In the genomic region with DNA sequence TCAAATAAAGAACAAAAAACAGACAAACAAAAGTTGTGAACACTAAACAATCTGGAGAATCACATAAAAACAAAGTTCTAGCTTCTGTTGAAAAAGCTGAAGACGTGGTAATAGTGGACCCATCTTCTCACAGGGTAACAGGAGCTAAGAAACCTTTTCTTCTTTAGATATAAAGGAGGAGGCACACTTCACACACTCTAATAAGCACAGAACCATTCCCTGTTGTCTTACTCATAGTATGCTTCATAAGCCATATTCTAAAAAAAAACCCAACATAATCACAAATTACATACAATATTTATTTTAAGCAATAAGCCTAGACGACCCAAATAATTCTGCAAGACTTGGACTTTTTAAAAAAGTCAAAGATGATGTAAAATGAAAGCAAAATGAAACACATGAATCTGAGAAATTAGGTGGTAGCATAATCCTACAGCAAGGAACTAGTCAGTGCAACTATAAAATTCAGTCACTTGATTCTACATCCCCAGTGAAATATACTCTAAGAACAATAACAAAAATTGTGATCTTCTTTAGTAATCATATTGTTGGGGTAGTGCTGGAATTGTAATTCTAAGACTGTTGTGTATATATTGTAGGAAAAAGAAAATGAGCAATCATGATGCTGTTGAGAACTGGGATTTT, we compare ENCODE assay signal across 19 cellular contexts. TPM values are rescaled to one million over a fixed set of nuclear protein-coding genes. Genes with fewer than 3 reads are reported as not detected.
DNase-seq lines count a peak whose midpoint lies in the region; ATAC-seq and TF ChIP-seq lines count a peak whose summit lies in the region.
"Had no signal": no experiment of that assay in that cellular context is flagged by ENCODE, and none has a peak within 500 bp of the region (broad histone marks: within the 10 kb centered on the region; RNA-seq: fewer than 3 reads in every experiment).

No MANE protein-coding gene starts in this region.

- no peak overlapping the region for H2AFZ ChIP-seq in Loucy (ENCODE audit: low read length)
- H2AFZ ChIP-seq: GM23248 had no signal

- 69 to 81% (median 74%) methylated on average over 2 of the region's 2 CpGs for WGBS in adrenal gland, 4 donors

- ATAC-seq in CD8-positive, alpha-beta T cell: no peak
- ATAC-seq in HG03521 (IDR thresholded peaks at IDR 0.05; ENCODE audit: unreplicated experiment): no peak
- ATAC-seq: A549 had no signal

- H3K9me2 ChIP-seq in Loucy (replicated peaks; ENCODE audit: low read depth, low read length): no peaks in the 10 kb centered on the region

- no peaks in the 10 kb centered on the region for H3K36me3 ChIP-seq in CD8-positive, alpha-beta T cell (ENCODE audit: insufficient read depth, low read length)
- H3K36me3 ChIP-seq in Loucy (ENCODE audit: insufficient read depth, low read length) (peaks cover 51% of the 10 kb centered on the region), adrenal gland (replicated peaks in 1 of 2) (no peaks in the 10 kb centered on the region)

- H3F3A ChIP-seq in Loucy (ENCODE audit: low read depth): no peaks in the 10 kb centered on the region

- H3K9me3 ChIP-seq in CD8-positive, alpha-beta T cell (ENCODE audit: low read length): no peaks in the 10 kb centered on the region
- H3K9me3 ChIP-seq in Loucy (ENCODE audit: insufficient read depth, low read depth, low read length) (peaks cover 18% of the 10 kb centered on the region; the same call in 1 of the 2 replicates), adrenal gland (replicated peaks in 1 of 3) (no peaks in the 10 kb centered on the region)

- CTCF ChIA-PET in CD8-positive, alpha-beta T cell (lab: Charles Lee): interaction anchor here (1.4 kb wide), 1 partner anchor 20 kb away, joined by 3 read pairs; no protein-coding TSS in a partner anchor

- no peak for TF ChIP-seq POLR2A in adrenal gland (IDR thresholded peaks at IDR 0.05)

- no peak overlapping the region for H3K4me3 Mint-ChIP-seq in CD8-positive, alpha-beta T cell
- no peak overlapping the region for H3K4me3 Mint-ChIP-seq in activated T-helper 2 cell treated with anti-CD3 and anti-CD28 coated beads, Interferon-gamma antibody, Interleukin-2, Interleukin-4, amounts not matched to agents 10 μg/mL and 5 μg/mL and 100 μg/mL, durations not matched to agents 14 hours and 24 hours and 36 hours (ENCODE audit: low read depth)
- no peak overlapping the region for H3K4me3 Mint-ChIP-seq in nephron progenitor cell
- H3K4me3 Mint-ChIP-seq: CD4-positive, alpha-beta T cell had no signal

- no peaks in the 10 kb centered on the region for H3K4me1 ChIP-seq in CD8-positive, alpha-beta T cell (ENCODE audit: insufficient read depth, low read length)
- H3K4me1 ChIP-seq in Loucy (ENCODE audit: insufficient read depth, low read length, poor library complexity, severe bottlenecking) (peaks cover 4% of the 10 kb centered on the region), adrenal gland (replicated peaks in 1 of 2) (no peaks in the 10 kb centered on the region)
- H3K4me1 ChIP-seq: A549 had no signal

- H3K27me3 Mint-ChIP-seq in CD8-positive, alpha-beta T cell (ENCODE audit: low read depth): no peaks in the 10 kb centered on the region
- no peaks in the 10 kb centered on the region for H3K27me3 Mint-ChIP-seq in activated T-helper 2 cell treated with anti-CD3 and anti-CD28 coated beads, Interferon-gamma antibody, Interleukin-2, Interleukin-4, amounts not matched to agents 10 μg/mL and 5 μg/mL and 100 μg/mL, durations not matched to agents 14 hours and 24 hours and 36 hours (ENCODE audit: low read depth)
- peaks cover 3% of the 10 kb centered on the region for H3K27me3 Mint-ChIP-seq in nephron progenitor cell (ENCODE audit: low read depth, poor library complexity)
- H3K27me3 Mint-ChIP-seq: CD4-positive, alpha-beta T cell had no signal

- H3K27ac Mint-ChIP-seq in CD8-positive, alpha-beta T cell: peak overlapping the region; percentile 41
- H3K27ac Mint-ChIP-seq in activated T-helper 2 cell treated with anti-CD3 and anti-CD28 coated beads, Interferon-gamma antibody, Interleukin-2, Interleukin-4, amounts not matched to agents 10 μg/mL and 5 μg/mL and 100 μg/mL, durations not matched to agents 14 hours and 24 hours and 36 hours: peak overlapping the region; percentile 63
- H3K27ac Mint-ChIP-seq in nephron progenitor cell: peak overlapping the region; percentile 68
- H3K27ac Mint-ChIP-seq: CD4-positive, alpha-beta T cell had no signal

- peaks cover 14% of the 10 kb centered on the region for H3K4me1 Mint-ChIP-seq in CD8-positive, alpha-beta T cell (ENCODE audit: low read depth)
- peaks cover 11% of the 10 kb centered on the region for H3K4me1 Mint-ChIP-seq in activated T-helper 2 cell treated with anti-CD3 and anti-CD28 coated beads, Interferon-gamma antibody, Interleukin-2, Interleukin-4, amounts not matched to agents 10 μg/mL and 5 μg/mL and 100 μg/mL, durations not matched to agents 14 hours and 24 hours and 36 hours (ENCODE audit: low read depth)
- no peaks in the 10 kb centered on the region for H3K4me1 Mint-ChIP-seq in nephron progenitor cell

- TF ChIP-seq CTCF in CD8-positive, alpha-beta T cell (IDR thresholded peaks at IDR 0.05): no peak
- TF ChIP-seq CTCF in Loucy (conservative IDR thresholded peaks at IDR 0.05; ENCODE audit: low read length): no peak
- TF ChIP-seq CTCF in nephron progenitor cell (IDR thresholded peaks at IDR 0.05): no peak
- no peak for TF ChIP-seq CTCF in adrenal gland (IDR thresholded peaks at IDR 0.05)

- no peak overlapping the region for H3K4me3 ChIP-seq in CD8-positive, alpha-beta T cell (ENCODE audit: low read depth, low read length)
- H3K4me3 ChIP-seq in Loucy (ENCODE audit: low read length, poor library complexity, severe bottlenecking): no peak overlapping the region
- no peak overlapping the region for H3K4me3 ChIP-seq in adrenal gland
- H3K4me3 ChIP-seq: A549, GM23248 had no signal

- no peak overlapping the region for H3K27ac ChIP-seq in CD8-positive, alpha-beta T cell (ENCODE audit: low read depth, low read length)
- H3K27ac ChIP-seq in adrenal gland: no peak overlapping the region
- H3K27ac ChIP-seq: A549, GM23248 had no signal

- H4K20me1 ChIP-seq in Loucy (ENCODE audit: insufficient read depth, low read length, poor library complexity, severe bottlenecking): peaks cover 54% of the 10 kb centered on the region

- no peak for DNase-seq in CD8-positive, alpha-beta T cell
- no peak for DNase-seq in activated T-helper 2 cell treated with anti-CD3 and anti-CD28 coated beads, Interferon-gamma antibody, Interleukin-2, Interleukin-4, amounts not matched to agents 10 μg/mL and 5 μg/mL and 100 μg/mL, durations not matched to agents 14 hours and 24 hours and 36 hours (ENCODE audit: low spot score)
- DNase-seq in nephron progenitor cell (no peak), adrenal gland (no peak), NCI-H82 (lab: John Stamatoyannopoulos, UW) (no peak)
- DNase-seq: CD4-positive, alpha-beta T cell; DMS153; GDM1; GM23248; HCEC 1CT; KBM-7; NCI-H1417 treated with DMSO at 0.1 percent for 48 hours; NCI-H187 treated with DMSO at 0.1 percent for 48 hours; NCI-H446 treated with DMSO at 0.1 percent for 48 hours; NCI-H69; Right ventricle myocardium superior had no signal

- no peak overlapping the region for H3K9ac ChIP-seq in Loucy (ENCODE audit: low read depth, low read length, poor library complexity, severe bottlenecking)
- H3K9ac ChIP-seq: GM23248 had no signal

- H3K9me3 Mint-ChIP-seq in CD8-positive, alpha-beta T cell: peaks cover 7% of the 10 kb centered on the region
- H3K9me3 Mint-ChIP-seq in activated T-helper 2 cell treated with anti-CD3 and anti-CD28 coated beads, Interferon-gamma antibody, Interleukin-2, Interleukin-4, amounts not matched to agents 10 μg/mL and 5 μg/mL and 100 μg/mL, durations not matched to agents 14 hours and 24 hours and 36 hours: peaks cover 24% of the 10 kb centered on the region
- peaks cover 27% of the 10 kb centered on the region for H3K9me3 Mint-ChIP-seq in nephron progenitor cell

- intact Hi-C loops in CD8-positive, alpha-beta T cell (cut with DNase I, micrococcal nuclease): no loop called here
- intact Hi-C loops in activated T-helper 2 cell treated with anti-CD3 and anti-CD28 coated beads, Interferon-gamma antibody, Interleukin-2, Interleukin-4, amounts not matched to agents 10 μg/mL and 5 μg/mL and 100 μg/mL, durations not matched to agents 14 hours and 24 hours and 36 hours (cut with micrococcal nuclease): no loop called here
- intact Hi-C loops in adrenal gland (cut with DNase I): no loop called here

- peaks cover 61% of the 10 kb centered on the region for H3K36me3 Mint-ChIP-seq in CD8-positive, alpha-beta T cell
- H3K36me3 Mint-ChIP-seq in activated T-helper 2 cell treated with anti-CD3 and anti-CD28 coated beads, Interferon-gamma antibody, Interleukin-2, Interleukin-4, amounts not matched to agents 10 μg/mL and 5 μg/mL and 100 μg/mL, durations not matched to agents 14 hours and 24 hours and 36 hours (ENCODE audit: low read depth): peaks cover 76% of the 10 kb centered on the region
- H3K36me3 Mint-ChIP-seq in nephron progenitor cell (ENCODE audit: low read depth): peaks cover 79% of the 10 kb centered on the region

- POLR2A ChIA-PET in CD8-positive, alpha-beta T cell (lab: Charles Lee): no interaction called here

- peaks cover 90% of the 10 kb centered on the region for H3K79me2 ChIP-seq in Loucy (ENCODE audit: insufficient read depth, low read length)

- H3K27me3 ChIP-seq in CD8-positive, alpha-beta T cell (ENCODE audit: insufficient read depth, low read length): no peaks in the 10 kb centered on the region
- no peaks in the 10 kb centered on the region for H3K27me3 ChIP-seq in Loucy (ENCODE audit: insufficient read depth, low read length, poor library complexity, severe bottlenecking)
- H3K27me3 ChIP-seq in adrenal gland: no peaks in the 10 kb centered on the region

- peak overlapping the region; percentile 19 for H3K4me2 ChIP-seq in Loucy (ENCODE audit: low read depth, low read length, poor library complexity, severe bottlenecking)
- H3K4me2 ChIP-seq: A549 had no signal

RNA-seq across cellular contexts. Expression of a gene that starts 15.6 kb away (rescaled TPM):
- 10 to 100 TPM; 21.0 to 22.7 TPM for total RNA-seq in CD8-positive, alpha-beta T cell
- 146 and 149 TPM in 2 replicates for total RNA-seq in activated T-helper 2 cell treated with anti-CD3 and anti-CD28 coated beads, Interferon-gamma antibody, Interleukin-2, Interleukin-4, amounts not matched to agents 10 μg/mL and 5 μg/mL and 100 μg/mL, durations not matched to agents 14 hours and 24 hours and 36 hours
- 10 to 100 TPM; 11.5 to 37.7 (median 17.1) TPM for total RNA-seq in adrenal gland
- polyA plus RNA-seq in adrenal gland: 10 to 100 TPM in 1 of 3 donors, 1 to 10 TPM in 2; 5.1 to 15.1 (median 8.2) TPM
